In the genomic region with DNA sequence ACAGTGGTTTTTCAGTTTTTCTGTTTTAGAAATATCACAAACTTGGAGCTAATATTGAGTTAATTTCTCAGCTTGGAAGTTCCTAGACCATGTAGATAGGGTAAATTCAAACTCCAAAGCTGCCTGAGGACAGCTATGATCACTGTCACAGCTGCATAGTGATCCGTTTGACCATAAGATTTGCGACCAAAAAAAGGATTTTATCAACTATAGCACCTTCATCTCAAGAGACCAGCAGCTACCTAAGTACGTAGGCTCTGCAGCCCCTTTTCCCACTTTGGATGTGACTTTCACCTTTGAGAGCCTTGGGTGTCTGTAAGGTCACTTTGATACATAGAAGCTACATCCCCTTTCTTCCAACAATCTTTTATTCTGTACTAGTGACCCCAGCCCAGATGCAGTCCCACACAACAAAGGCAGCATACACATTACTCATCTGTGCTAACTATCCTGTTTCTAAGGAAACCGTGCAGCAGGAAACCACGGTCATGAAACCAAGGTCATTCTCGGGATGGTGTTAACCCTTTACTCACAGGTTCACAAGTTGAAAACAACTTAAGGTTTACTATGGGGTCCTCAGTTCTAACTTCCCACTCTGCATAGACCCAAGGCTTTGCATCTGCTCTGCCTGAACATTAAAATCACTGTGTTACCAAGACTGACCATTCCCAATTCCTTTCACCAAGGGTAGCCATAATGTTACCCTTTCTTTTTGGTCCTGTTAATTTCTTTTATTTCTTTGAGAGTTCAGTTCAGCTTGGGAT, we compare ENCODE assay signal across 9 cellular contexts.
DNase-seq lines count a peak whose midpoint lies in the region; ATAC-seq and TF ChIP-seq lines count a peak whose summit lies in the region.
"Had no signal": no experiment of that assay in that cellular context is flagged by ENCODE, and none has a peak within 500 bp of the region (broad histone marks: within the 10 kb centered on the region; RNA-seq: fewer than 3 reads in every experiment).

No MANE protein-coding gene starts in this region.

- no peaks in the 10 kb centered on the region for H3K27me3 ChIP-seq in esophagus muscularis mucosa
- H3K27me3 ChIP-seq: tibial artery had no signal

- H3K9me3 ChIP-seq in esophagus muscularis mucosa, result no peaks in the 10 kb centered on the region
- H3K9me3 ChIP-seq: tibial artery had no signal

- H3K36me3 Mint-ChIP-seq in progenitor cell of endocrine pancreas (ENCODE audit: insufficient read depth), result peaks cover 22% of the 10 kb centered on the region

- H3K4me3 Mint-ChIP-seq in progenitor cell of endocrine pancreas (ENCODE audit: low read depth), result peak overlapping the region; percentile 4

- no peak overlapping the region for H3K27ac Mint-ChIP-seq in progenitor cell of endocrine pancreas

- no peak overlapping the region for H3K27ac ChIP-seq in esophagus muscularis mucosa (replicated peaks in 1 of 4)
- H3K27ac ChIP-seq: tibial artery had no signal

- ATAC-seq in HG03045 (IDR thresholded peaks at IDR 0.05; ENCODE audit: unreplicated experiment), result no peak
- ATAC-seq in HG02870 (IDR thresholded peaks at IDR 0.05; ENCODE audit: unreplicated experiment), result no peak

- H3K9me3 Mint-ChIP-seq in progenitor cell of endocrine pancreas (ENCODE audit: low read depth), result no peaks in the 10 kb centered on the region

- TF ChIP-seq POLR2A in NB4 (IDR thresholded peaks at IDR 0.05; ENCODE audit: extremely low read depth, insufficient read length), result no peak
- TF ChIP-seq POLR2A in esophagus muscularis mucosa (IDR thresholded peaks at IDR 0.05; ENCODE audit: low read depth), result no peak

- H3K4me3 ChIP-seq in NB4 (ENCODE audit: low read depth, low read length), result no peak overlapping the region
- H3K4me3 ChIP-seq in choroid plexus epithelial cell (ENCODE audit: low read depth, low read length), result no peak overlapping the region
- no peak overlapping the region for H3K4me3 ChIP-seq in esophagus muscularis mucosa
- H3K4me3 ChIP-seq: tibial artery had no signal

- no peaks in the 10 kb centered on the region for H3K27me3 Mint-ChIP-seq in progenitor cell of endocrine pancreas

- peaks cover 0 to 7% (median 0%) of the 10 kb centered on the region in 4 donors for H3K4me1 ChIP-seq in esophagus muscularis mucosa
- H3K4me1 ChIP-seq: tibial artery had no signal

- TF ChIP-seq CTCF in NB4 (IDR thresholded peaks at IDR 0.05; ENCODE audit: low read depth, low read length) (no peak), choroid plexus epithelial cell (conservative IDR thresholded peaks at IDR 0.05; ENCODE audit: low read depth, low read length) (no peak), progenitor cell of endocrine pancreas (IDR thresholded peaks at IDR 0.05; ENCODE audit: unreplicated experiment) (no peak), esophagus muscularis mucosa (IDR thresholded peaks at IDR 0.05) (no peak)

- no peak for TF ChIP-seq EP300 in esophagus muscularis mucosa (IDR thresholded peaks at IDR 0.05)

- intact Hi-C loops in esophagus muscularis mucosa (cut with DNase I), result no loop called here

- H3K36me3 ChIP-seq in esophagus muscularis mucosa, result peaks cover 9 to 48% (median 19%) of the 10 kb centered on the region in 4 donors

- DNase-seq in NK-92 treated with Interleukin-12 subunit alpha and Interleukin-12 subunit beta, amount 100 ng/mL, for 24 hours (lab: John Stamatoyannopoulos, UW), result peak; percentile 3
- no peak for DNase-seq in NK-92 (lab: John Stamatoyannopoulos, UW; ENCODE audit: unreplicated experiment)
- DNase-seq in NB4 (ENCODE audit: low read depth), result peak; percentile 73
- DNase-seq in choroid plexus epithelial cell (ENCODE audit: low read depth), result peak; percentile 94
- DNase-seq in progenitor cell of endocrine pancreas (ENCODE audit: low spot score, unreplicated experiment), result no peak
- DNase-seq in esophagus muscularis mucosa (ENCODE audit: extremely low spot score), result no peak
- DNase-seq: tibial artery had no signal

- WGBS in esophagus muscularis mucosa, result 34% methylated on average over 6 of the region's 6 CpGs

- peaks cover 10% of the 10 kb centered on the region for H3K4me1 Mint-ChIP-seq in progenitor cell of endocrine pancreas (ENCODE audit: low read depth)

Comparison
In these comparisons a context has a peak if more than half of its experiments do, and no peak if none do; other contexts are left out.
1. DNase-seq: peak in NK-92 treated with Interleukin-12 subunit alpha and Interleukin-12 subunit beta, amount 100 ng/mL, for 24 hours (single experiment), NB4 (single experiment) and choroid plexus epithelial cell (single experiment); none in NK-92 (single experiment), progenitor cell of endocrine pancreas (single experiment) and esophagus muscularis mucosa (single experiment).